Comparison of ENCODE assay signal across 27 cellular contexts in the genomic region with DNA sequence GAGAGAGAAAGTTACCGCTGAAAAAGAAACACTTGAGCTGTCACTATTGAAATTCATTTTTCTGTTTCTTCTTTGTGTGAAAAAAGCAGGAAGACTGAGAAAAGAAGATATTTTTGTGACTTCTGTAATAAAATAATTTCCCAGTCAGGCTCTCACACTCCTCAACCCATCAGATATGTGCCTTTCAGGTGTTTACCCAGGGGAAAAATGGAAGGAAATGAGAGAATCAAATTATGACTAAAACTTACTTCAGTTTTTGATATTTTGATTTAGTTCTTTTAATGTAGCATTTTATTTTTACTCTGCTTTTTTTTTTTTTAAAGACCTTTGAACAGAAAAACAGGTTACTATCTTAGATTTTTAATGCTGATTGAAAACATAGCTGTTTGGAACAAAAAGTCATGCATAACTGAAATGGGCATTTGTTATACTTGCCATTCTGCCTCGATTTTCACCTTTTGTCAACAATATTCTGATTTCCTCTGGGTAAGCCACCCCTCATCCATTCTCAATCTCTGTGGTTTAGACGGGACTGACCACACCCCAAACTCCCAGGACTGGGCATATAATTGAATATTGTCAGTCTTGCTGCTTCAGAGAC.
"Had no signal": no experiment of that assay in that cellular context is flagged by ENCODE, and none has a peak within 500 bp of the region (broad histone marks: within the 10 kb centered on the region; RNA-seq: fewer than 3 reads in every experiment).

No MANE protein-coding gene starts in this region.

- DNase-seq: activated CD4-positive, alpha-beta T cell treated with anti-CD3 and anti-CD28 coated beads for 48 hours; activated CD4-positive, alpha-beta T cell treated with anti-CD3 and anti-CD28 coated beads, Interleukin-2, amount 50 U/mL, for 48 hours; activated CD8-positive, alpha-beta memory T cell treated with anti-CD3 and anti-CD28 coated beads, Interleukin-2, amount 50 U/mL, for 4 hours; activated effector memory CD4-positive, alpha-beta T cell treated with anti-CD3 and anti-CD28 coated beads, Interleukin-2, amount 50 U/mL, for 16 hours; activated naive CD4-positive, alpha-beta T cell treated with anti-CD3 and anti-CD28 coated beads for 36 hours; activated naive CD8-positive, alpha-beta T cell treated with anti-CD3 and anti-CD28 coated beads, Interleukin-2, amount 10 ng/mL, durations not matched to agents 7 days and 5 days; activated T-cell treated with anti-CD3 and anti-CD28 coated beads, Interleukin-2, amount 50 U/mL, for 1 hour; brain microvascular endothelial cell; foreskin keratinocyte; heart right ventricle; left ventricle myocardium inferior; naive B cell; occipital lobe; stimulated activated CD4-positive, alpha-beta T cell treated with anti-CD3 and anti-CD28 coated beads, Interleukin-2, amount 100 ng/mL, for 24 hours; stimulated activated naive B cell treated with anti-CD40 and anti-IgM and Interleukin-4, amounts not matched to agents 10 μg/mL and 1 μg/mL and 100 μg/mL, for 72 hours; stomach; T1000; thyroid gland; upper lobe of right lung; WERI-Rb-1 had no signal

- H3K27ac ChIP-seq: ascending aorta, brain microvascular endothelial cell, esophagus muscularis mucosa, foreskin keratinocyte, heart right ventricle, left ventricle myocardium inferior, parathyroid adenoma, right atrium auricular region, stomach, thyroid gland, upper lobe of right lung, WERI-Rb-1 had no signal

- H3K4me2 ChIP-seq: smooth muscle cell had no signal

- H3K4me1 ChIP-seq: ascending aorta, esophagus muscularis mucosa, parathyroid adenoma, right atrium auricular region, stomach, thyroid gland, upper lobe of right lung had no signal

- H3K36me3 ChIP-seq: ascending aorta, brain microvascular endothelial cell, esophagus muscularis mucosa, heart right ventricle, left ventricle myocardium inferior, right atrium auricular region, stomach, thyroid gland, upper lobe of right lung, WERI-Rb-1 had no signal

- H3K79me2 ChIP-seq: parathyroid adenoma had no signal

- H3K27me3 ChIP-seq: ascending aorta, brain microvascular endothelial cell, esophagus muscularis mucosa, foreskin keratinocyte, heart right ventricle, right atrium auricular region, stomach, thyroid gland, upper lobe of right lung had no signal

- H2AFZ ChIP-seq: parathyroid adenoma had no signal

- H3K9me3 ChIP-seq: ascending aorta, esophagus muscularis mucosa, heart right ventricle, left ventricle myocardium inferior, right atrium auricular region, stomach, thyroid gland, upper lobe of right lung had no signal

- H3K4me3 ChIP-seq: ascending aorta, esophagus muscularis mucosa, heart right ventricle, left ventricle myocardium inferior, lung, right atrium auricular region, smooth muscle cell, stomach, thyroid gland, upper lobe of right lung had no signal

- H3K9ac ChIP-seq: parathyroid adenoma had no signal

- ATAC-seq: activated CD4-positive, CD25-positive, alpha-beta regulatory T cell treated with anti-CD3 and anti-CD28 coated beads, Interleukin-2, amount 50 U/mL, for 24 hours; foreskin keratinocyte; heart right ventricle; upper lobe of right lung had no signal
